8 cellular contexts compared by ENCODE assay signal in the genomic region with DNA sequence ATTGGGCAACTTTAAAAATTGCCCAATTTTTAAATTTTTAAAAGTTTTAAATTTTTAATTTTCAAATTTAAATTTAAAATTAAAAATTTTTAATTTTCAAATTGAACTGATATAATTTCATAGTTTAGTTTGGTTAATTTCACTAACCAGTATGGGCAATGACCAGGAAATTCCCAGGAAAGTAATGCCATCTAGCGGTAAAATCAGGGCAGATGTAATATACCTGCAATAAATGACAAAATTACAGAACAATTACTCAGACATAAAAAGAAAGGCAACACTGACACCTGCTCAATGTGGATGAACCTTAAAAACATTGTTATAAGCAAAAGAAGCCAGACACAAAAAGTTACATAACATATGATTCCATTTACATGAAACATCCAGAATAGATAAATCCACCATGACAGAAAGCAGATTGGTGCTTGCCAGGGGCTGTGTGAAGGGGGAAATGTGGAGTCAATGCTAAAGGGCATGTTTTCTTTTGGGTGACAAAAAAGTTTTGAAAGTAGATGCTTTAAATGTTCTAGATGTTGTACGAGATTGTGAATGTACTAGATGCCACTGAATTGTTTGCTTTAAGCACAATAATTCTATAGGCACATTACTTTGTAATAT. TPM values are rescaled to one million over a fixed set of nuclear protein-coding genes. Genes with fewer than 3 reads are reported as not detected.
DNase-seq lines count a peak whose midpoint lies in the region; ATAC-seq and TF ChIP-seq lines count a peak whose summit lies in the region.

No MANE protein-coding gene starts in this region.

- peaks cover 36% of the 10 kb centered on the region for H3K4me1 Mint-ChIP-seq in GM23338
- H3K4me1 Mint-ChIP-seq in central memory CD8-positive, alpha-beta T cell, result no peaks in the 10 kb centered on the region

- no peaks in the 10 kb centered on the region for H3K79me2 ChIP-seq in GM23338 (replicated peaks; ENCODE audit: insufficient read depth)

- H3K9me3 Mint-ChIP-seq in GM23338, result no peaks in the 10 kb centered on the region; the same call in 2 of the 3 replicates
- no peaks in the 10 kb centered on the region for H3K9me3 Mint-ChIP-seq in central memory CD8-positive, alpha-beta T cell

- H3K9me3 ChIP-seq in left lung (no peaks in the 10 kb centered on the region), uterus (no peaks in the 10 kb centered on the region)

- TF ChIP-seq POLR2A in uterus (IDR thresholded peaks at IDR 0.05), result no peak

- peaks cover 3% of the 10 kb centered on the region; the same call in 1 of the 2 replicates for H3K9me2 ChIP-seq in GM23338 (ENCODE audit: insufficient read depth)

- H3K27ac ChIP-seq in GM23338 (ENCODE audit: low read depth), result no peak overlapping the region
- H3K27ac ChIP-seq in left lung, result no peak overlapping the region
- H3K27ac ChIP-seq in uterus, result no peak overlapping the region

- no peak overlapping the region for H2AFZ ChIP-seq in GM23338

- H3K36me3 ChIP-seq in GM23338 (ENCODE audit: insufficient read depth) (no peaks in the 10 kb centered on the region), left lung (no peaks in the 10 kb centered on the region), uterus (no peaks in the 10 kb centered on the region)

- no peaks in the 10 kb centered on the region for H4K20me1 ChIP-seq in GM23338 (replicated peaks; ENCODE audit: insufficient read depth)

- H3K27me3 Mint-ChIP-seq in GM23338 (ENCODE audit: insufficient read depth, low read depth, poor library complexity), result peaks cover 3% of the 10 kb centered on the region
- peaks cover 52% of the 10 kb centered on the region for H3K27me3 Mint-ChIP-seq in central memory CD8-positive, alpha-beta T cell

- H3K4me1 ChIP-seq in GM23338 (ENCODE audit: insufficient read depth) (peaks cover 21% of the 10 kb centered on the region), left lung (no peaks in the 10 kb centered on the region), uterus (no peaks in the 10 kb centered on the region)

- no peak overlapping the region for H3K4me3 Mint-ChIP-seq in GM23338
- no peak overlapping the region for H3K4me3 Mint-ChIP-seq in central memory CD8-positive, alpha-beta T cell

- intact Hi-C loops in left lung (cut with DNase I) (loop anchor here in 1 of 2 donors (5.0 to 10.0 kb wide), 2 partner anchors 137 to 309 kb away; partner anchors contain the start of gene LIPA), uterus (cut with DNase I; ENCODE audit: low total_unique reads) (loop anchor here (5.0 kb wide), 1 partner anchor 132 kb away; no protein-coding TSS in a partner anchor)

- no peak overlapping the region for H3K4me3 ChIP-seq in GM23338
- no peak overlapping the region for H3K4me3 ChIP-seq in left lung
- no peak overlapping the region for H3K4me3 ChIP-seq in uterus

- no peaks in the 10 kb centered on the region for H3K27me3 ChIP-seq in GM23338 (ENCODE audit: insufficient read depth)
- H3K27me3 ChIP-seq in left lung, result no peaks in the 10 kb centered on the region
- H3K27me3 ChIP-seq in uterus, result no peaks in the 10 kb centered on the region

- DNase-seq in NCI-H1092 treated with DMSO at 0.1 percent for 48 hours (lab: John Stamatoyannopoulos, UW), result peak; percentile 38
- no peak for DNase-seq in NCI-H1092 (lab: John Stamatoyannopoulos, UW)
- peak; percentile 63 for DNase-seq in GM23338 (ENCODE audit: low spot score)
- peak; percentile 18 for DNase-seq in NOMO-1 treated with DMSO at 0.1 percent for 48 hours (lab: John Stamatoyannopoulos, UW; ENCODE audit: unreplicated experiment)
- DNase-seq in central memory CD8-positive, alpha-beta T cell (ENCODE audit: low spot score in 2 of 2), result no peak
- no peak for DNase-seq in left lung
- no peak for DNase-seq in uterus
- DNase-seq in NK-92 treated with Interleukin-12 subunit alpha and Interleukin-12 subunit beta, amount 100 ng/mL, for 24 hours (lab: John Stamatoyannopoulos, UW), result no peak

- H3F3A ChIP-seq in GM23338 (replicated peaks; ENCODE audit: low read depth), result no peaks in the 10 kb centered on the region; the same call in 1 of the 2 replicates

- H3K36me3 Mint-ChIP-seq in GM23338 (ENCODE audit: low read depth), result peaks cover 3% of the 10 kb centered on the region; the same call in 1 of the 3 replicates
- no peaks in the 10 kb centered on the region for H3K36me3 Mint-ChIP-seq in central memory CD8-positive, alpha-beta T cell (ENCODE audit: insufficient read depth)

- no peak overlapping the region for H3K4me2 ChIP-seq in GM23338

- ATAC-seq in GM23338 (peak; percentile 49; the same call in 2 of the 3 replicates), left lung (peak; percentile 73)
- peak; percentile 68 for ATAC-seq in central memory CD8-positive, alpha-beta T cell (replicated peaks; ENCODE audit: extremely low read depth, poor library complexity, severe bottlenecking)

- H3K27ac Mint-ChIP-seq in GM23338, result no peak overlapping the region
- no peak overlapping the region for H3K27ac Mint-ChIP-seq in central memory CD8-positive, alpha-beta T cell (ENCODE audit: low read depth)

- TF ChIP-seq CTCF in GM23338 (conservative IDR thresholded peaks at IDR 0.05; ENCODE audit: low read depth in 2 of 2) (peak; percentile 72 to 77), left lung (IDR thresholded peaks at IDR 0.05) (peak; percentile 56 to 69), uterus (IDR thresholded peaks at IDR 0.05) (peak; percentile 75 to 84 (median 78))

TF ChIP-seq in GM23338, 12 proteins besides CTCF, POLR2A, EP300 and RAD21 (continues in another document):
- TF ChIP-seq POLR2AphosphoS5 (IDR thresholded peaks at IDR 0.05; ENCODE audit: low read depth) (no peak), ETS1 (IDR thresholded peaks at IDR 0.05) (no peak), ZNF331 (CRISPR knock-in tag; IDR thresholded peaks at IDR 0.05; ENCODE audit: low read depth) (no peak), REST (IDR thresholded peaks at IDR 0.05; ENCODE audit: unreplicated experiment) (no peak), NANOG (IDR thresholded peaks at IDR 0.05; ENCODE audit: borderline replicate concordance) (no peak), STAT1 (IDR thresholded peaks at IDR 0.05; ENCODE audit: unreplicated experiment) (no peak)

RNA-seq across cellular contexts. Expression of gene SLC16A12, which starts 28.6 kb away (rescaled TPM):
- 1.3 and 2.0 TPM in 2 replicates for total RNA-seq in GM23338 (2014; rRNA removed; shearing (Covaris generic))
- polyA plus RNA-seq in GM23338 (2016; fragmentation: Nextera tagmentation; extraction: Ambion mirVana), result 0.84 and 0.89 TPM in 2 replicates
- 1 to 10 TPM; 1.5 to 6.3 TPM for total RNA-seq in left lung
- 1 to 10 TPM in 1 of 4 donors, under 1 TPM in 3; 0.26 to 7.4 (median 0.51) TPM for total RNA-seq in uterus

Comparison
In these comparisons a context has a peak if more than half of its experiments do, and no peak if none do; other contexts are left out.
1. DNase-seq: peak in NCI-H1092 treated with DMSO at 0.1 percent for 48 hours (single experiment), GM23338 (single experiment) and NOMO-1 treated with DMSO at 0.1 percent for 48 hours (single experiment); none in NCI-H1092 (single experiment), central memory CD8-positive, alpha-beta T cell (0 of 2), left lung (0 of 2), uterus (0 of 2) and NK-92 treated with Interleukin-12 subunit alpha and Interleukin-12 subunit beta, amount 100 ng/mL, for 24 hours (single experiment).
2. Peak in every context shown above with its lines, with median percentiles within 50 percentile points of each other: ATAC-seq and CTCF ChIP-seq.